8 cellular contexts compared by ENCODE assay signal in genomic region chr11:47551086-47551485, GRCh38. TPM values are rescaled to one million over a fixed set of nuclear protein-coding genes. Genes with fewer than 3 reads are reported as not detected.
A peak's percentile ranks its signal among the peaks of the same experiment; 100 is the strongest.
DNase-seq lines count a peak whose midpoint lies in the region; FAIRE-seq and TF ChIP-seq lines count a peak whose summit lies in the region.

No MANE protein-coding gene starts in this region.

- H3K9me3 Mint-ChIP-seq in mesothelial cell of epicardium = no peaks in the 10 kb centered on the region

- no peak for FAIRE-seq in bronchial epithelial cell (lab: Jason Lieb, UNC)

- no peaks in the 10 kb centered on the region for H3K27me3 ChIP-seq in MM.1S (replicated peaks; ENCODE audit: insufficient read depth, low read length)
- H3K27me3 ChIP-seq in bronchial epithelial cell (ENCODE audit: control insufficient read depth, insufficient read depth, low read length) = no peaks in the 10 kb centered on the region

- TF ChIP-seq CTCF in MM.1S (IDR thresholded peaks at IDR 0.05; ENCODE audit: low read length) = peak; percentile 59
- TF ChIP-seq CTCF in bronchial epithelial cell (IDR thresholded peaks at IDR 0.05; ENCODE audit: insufficient read depth, low read length, severe bottlenecking) = peak; percentile 45
- TF ChIP-seq CTCF in mesothelial cell of epicardium (IDR thresholded peaks at IDR 0.05; ENCODE audit: unreplicated experiment) = no peak

- peaks cover 21% of the 10 kb centered on the region for H4K20me1 ChIP-seq in MM.1S (ENCODE audit: insufficient read depth, low read length)

- H3K27me3 Mint-ChIP-seq in mesothelial cell of epicardium (ENCODE audit: low read depth) = no peaks in the 10 kb centered on the region

- H3K79me2 ChIP-seq in MM.1S (ENCODE audit: low read length) = peaks cover 69% of the 10 kb centered on the region

- peaks cover 18% of the 10 kb centered on the region for H3K4me1 Mint-ChIP-seq in mesothelial cell of epicardium

- peak overlapping the region; percentile 10; the same call in 1 of the 2 replicates for H3K27ac ChIP-seq in MM.1S (ENCODE audit: low read length)

- peak overlapping the region; percentile 96 for H3K4me3 Mint-ChIP-seq in mesothelial cell of epicardium

- peaks cover 13% of the 10 kb centered on the region for H3K4me1 ChIP-seq in MM.1S (ENCODE audit: low read length)

- DNase-seq in SIG-M5 treated with dmso at 0.1 percent for 504 hours (lab: John Stamatoyannopoulos, UW; ENCODE audit: unreplicated experiment) (peak; percentile 50), SIG-M5 (lab: John Stamatoyannopoulos, UW) (no peak), MM.1S (peak; percentile 60), bronchial epithelial cell (ENCODE audit: low read depth) (peak; percentile 36), mesothelial cell of epicardium (ENCODE audit: low spot score in 2 of 2, unreplicated experiment in 2 of 2) (no peak), ureter (ENCODE audit: low spot score) (no peak), NCI-H1105 treated with DMSO at 0.1 percent for 48 hours (lab: John Stamatoyannopoulos, UW) (no peak)
- no peak for DNase-seq in activated CD4-positive, alpha-beta T cell treated with anti-CD3 and anti-CD28 coated beads, Interleukin-2, amount 50 U/mL, for 48 hours

- no peak overlapping the region for H2AFZ ChIP-seq in MM.1S (ENCODE audit: low read length)

- peak overlapping the region; percentile 79; the same call in 1 of the 2 replicates for H3K4me3 ChIP-seq in MM.1S (ENCODE audit: low read length)
- no peak overlapping the region for H3K4me3 ChIP-seq in bronchial epithelial cell (ENCODE audit: low read depth, low read length)

- peak overlapping the region; percentile 99 for H3K27ac Mint-ChIP-seq in mesothelial cell of epicardium

- H3K9ac ChIP-seq in MM.1S (ENCODE audit: low read length) = no peak overlapping the region; the same call in 1 of the 2 replicates

- no peaks in the 10 kb centered on the region for H3K9me2 ChIP-seq in MM.1S (replicated peaks; ENCODE audit: insufficient read depth, low read length)

- peaks cover 7% of the 10 kb centered on the region for H3F3A ChIP-seq in MM.1S (ENCODE audit: insufficient read depth, low read length)

- peak overlapping the region; percentile 85 for H3K4me2 ChIP-seq in MM.1S (ENCODE audit: low read depth, low read length)

- no peaks in the 10 kb centered on the region for H3K9me3 ChIP-seq in MM.1S (replicated peaks; ENCODE audit: insufficient read depth, low read length)

- H3K36me3 Mint-ChIP-seq in mesothelial cell of epicardium = peaks cover 6% of the 10 kb centered on the region

- H3K36me3 ChIP-seq in MM.1S (replicated peaks; ENCODE audit: insufficient read depth, low read length) (no peaks in the 10 kb centered on the region), bronchial epithelial cell (ENCODE audit: control insufficient read depth, insufficient read depth, low read length) (no peaks in the 10 kb centered on the region)

RNA-seq across cellular contexts. Expression of gene CELF1, which starts 1.8 kb away (rescaled TPM):
- total RNA-seq in bronchial epithelial cell = 63.4 and 94.2 TPM in 2 replicates
- 119 to 123 TPM (median 120 TPM) in 3 replicates for total RNA-seq in mesothelial cell of epicardium
- 149 TPM for total RNA-seq in ureter

RNA-seq across cellular contexts. Expression of gene PTPMT1, which starts 14.3 kb away (rescaled TPM):
- total RNA-seq in bronchial epithelial cell (124 and 147 TPM in 2 replicates), mesothelial cell of epicardium (44.3 to 45.9 TPM (median 45.1 TPM) in 3 replicates), ureter (26.8 TPM)

RNA-seq across cellular contexts. Expression of gene KBTBD4, which starts 27.7 kb away (rescaled TPM):
- total RNA-seq in bronchial epithelial cell (11.6 and 14.7 TPM in 2 replicates), mesothelial cell of epicardium (15.1 to 15.9 TPM (median 15.7 TPM) in 3 replicates), ureter (17.5 TPM)

RNA-seq across cellular contexts. Expression of gene NDUFS3, which starts 27.8 kb away (rescaled TPM):
- total RNA-seq in bronchial epithelial cell (57.7 and 67.7 TPM in 2 replicates), mesothelial cell of epicardium (93.4 to 96.6 TPM (median 96.5 TPM) in 3 replicates), ureter (95.5 TPM)

RNA-seq across cellular contexts. Expression of gene FAM180B, which starts 35.4 kb away (rescaled TPM):
- total RNA-seq in bronchial epithelial cell (not detected in 2 replicates), mesothelial cell of epicardium (0.18 to 0.36 TPM (median 0.27 TPM) in 3 replicates), ureter (0.29 TPM)

Comparison
In these comparisons a context has a peak if more than half of its experiments do, and no peak if none do; other contexts are left out.
1. DNase-seq: peak in SIG-M5 treated with dmso at 0.1 percent for 504 hours (single experiment), MM.1S (single experiment) and bronchial epithelial cell (single experiment); none in SIG-M5 (single experiment), mesothelial cell of epicardium (0 of 2), ureter (single experiment), NCI-H1105 treated with DMSO at 0.1 percent for 48 hours (single experiment) and activated CD4-positive, alpha-beta T cell treated with anti-CD3 and anti-CD28 coated beads, Interleukin-2, amount 50 U/mL, for 48 hours (0 of 2).